ENCODE assay signal across 9 cellular contexts in genomic region chr15:78810377-78811123, GRCh38. TPM values are rescaled to one million over a fixed set of nuclear protein-coding genes. Genes with fewer than 3 reads are reported as not detected.
DNase-seq lines count a peak whose midpoint lies in the region; ATAC-seq and TF ChIP-seq lines count a peak whose summit lies in the region.
"Had no signal": no experiment of that assay in that cellular context is flagged by ENCODE, and none has a peak within 500 bp of the region (broad histone marks: within the 10 kb centered on the region; RNA-seq: fewer than 3 reads in every experiment).

No MANE protein-coding gene starts in this region.

- no peaks in the 10 kb centered on the region for H3K9me3 ChIP-seq in ovary

- TF ChIP-seq EP300 in ovary (IDR thresholded peaks at IDR 0.05), result no peak

- peaks cover 5% of the 10 kb centered on the region for H3K9me3 Mint-ChIP-seq in activated T-helper 1 cell treated with anti-CD3 and anti-CD28 coated beads, Interleukin-12 subunit alpha, Interleukin-12 subunit beta, Interleukin-2, Interleukin-4 antibody, amounts not matched to agents 30 ng/mL and 10 ng/mL and 1 ng/mL, durations not matched to agents 14 hours and 24 hours and 36 hours

- peak overlapping the region; percentile 67 for H3K4me3 Mint-ChIP-seq in activated T-helper 1 cell treated with anti-CD3 and anti-CD28 coated beads, Interleukin-12 subunit alpha, Interleukin-12 subunit beta, Interleukin-2, Interleukin-4 antibody, amounts not matched to agents 30 ng/mL and 10 ng/mL and 1 ng/mL, durations not matched to agents 14 hours and 24 hours and 36 hours

- peaks cover 50% of the 10 kb centered on the region for H3K27me3 Mint-ChIP-seq in activated T-helper 1 cell treated with anti-CD3 and anti-CD28 coated beads, Interleukin-12 subunit alpha, Interleukin-12 subunit beta, Interleukin-2, Interleukin-4 antibody, amounts not matched to agents 30 ng/mL and 10 ng/mL and 1 ng/mL, durations not matched to agents 14 hours and 24 hours and 36 hours (ENCODE audit: insufficient read depth)

- no peak for TF ChIP-seq CTCF in ovary (IDR thresholded peaks at IDR 0.05)

- TF ChIP-seq POLR2A in ovary (IDR thresholded peaks at IDR 0.05), result no peak

- H3K4me1 ChIP-seq in ovary (ENCODE audit: insufficient read depth), result peaks cover 3% of the 10 kb centered on the region

- H3K27me3 ChIP-seq in ovary, result no peaks in the 10 kb centered on the region

- no peaks in the 10 kb centered on the region for H3K4me1 Mint-ChIP-seq in activated T-helper 1 cell treated with anti-CD3 and anti-CD28 coated beads, Interleukin-12 subunit alpha, Interleukin-12 subunit beta, Interleukin-2, Interleukin-4 antibody, amounts not matched to agents 30 ng/mL and 10 ng/mL and 1 ng/mL, durations not matched to agents 14 hours and 24 hours and 36 hours (ENCODE audit: low read depth)

- ATAC-seq in Right ventricle myocardium superior (ENCODE audit: poor library complexity), result peak; percentile 43
- ATAC-seq in GM21381 (IDR thresholded peaks at IDR 0.05; ENCODE audit: unreplicated experiment), result no peak

- peak overlapping the region; percentile 51 for H3K4me3 ChIP-seq in ovary

- DNase-seq in NCI-H2171 treated with DMSO at 0.1 percent for 48 hours (lab: John Stamatoyannopoulos, UW), result peak; percentile 39
- DNase-seq in NCI-H2171 (lab: John Stamatoyannopoulos, UW), result no peak
- DNase-seq in HK-2 (ENCODE audit: unreplicated experiment), result peak; percentile 41
- DNase-seq in activated T-helper 1 cell treated with anti-CD3 and anti-CD28 coated beads, Interleukin-12 subunit alpha, Interleukin-12 subunit beta, Interleukin-2, Interleukin-4 antibody, amounts not matched to agents 30 ng/mL and 10 ng/mL and 1 ng/mL, durations not matched to agents 14 hours and 24 hours and 36 hours (ENCODE audit: low spot score), result no peak
- peak; percentile 85 for DNase-seq in Right ventricle myocardium superior
- DNase-seq in ovary, result peak; percentile 66 to 82 (median 80)
- no peak for DNase-seq in SIG-M5 (lab: John Stamatoyannopoulos, UW)
- DNase-seq: DND-41 had no signal

- no peak overlapping the region for H3K27ac Mint-ChIP-seq in activated T-helper 1 cell treated with anti-CD3 and anti-CD28 coated beads, Interleukin-12 subunit alpha, Interleukin-12 subunit beta, Interleukin-2, Interleukin-4 antibody, amounts not matched to agents 30 ng/mL and 10 ng/mL and 1 ng/mL, durations not matched to agents 14 hours and 24 hours and 36 hours

- no peaks in the 10 kb centered on the region for H3K36me3 ChIP-seq in ovary

- H3K27ac ChIP-seq in ovary, result peak overlapping the region in 1 of 2 donors; percentile 73

- 0 to 1% (median 1%) methylated on average over 66 to 75 of the region's 75 CpGs for WGBS in ovary, 3 donors

- peaks cover 2% of the 10 kb centered on the region for H3K36me3 Mint-ChIP-seq in activated T-helper 1 cell treated with anti-CD3 and anti-CD28 coated beads, Interleukin-12 subunit alpha, Interleukin-12 subunit beta, Interleukin-2, Interleukin-4 antibody, amounts not matched to agents 30 ng/mL and 10 ng/mL and 1 ng/mL, durations not matched to agents 14 hours and 24 hours and 36 hours (ENCODE audit: low read depth)

- intact Hi-C loops in activated T-helper 1 cell treated with anti-CD3 and anti-CD28 coated beads, Interleukin-12 subunit alpha, Interleukin-12 subunit beta, Interleukin-2, Interleukin-4 antibody, amounts not matched to agents 30 ng/mL and 10 ng/mL and 1 ng/mL, durations not matched to agents 14 hours and 24 hours and 36 hours (cut with micrococcal nuclease), result loop anchor here (1.0 kb wide), 1 partner anchor 20 kb away; no protein-coding TSS in a partner anchor
- intact Hi-C loops in Right ventricle myocardium superior (cut with DNase I), result loop anchor here (10.0 kb wide), 1 partner anchor 54 kb away; no protein-coding TSS in a partner anchor
- intact Hi-C loops in ovary (cut with DNase I), result loop anchor here in 1 of 4 donors (5.0 kb wide), 2 partner anchors 48 to 62 kb away; partner anchors contain the start of gene MORF4L1

RNA-seq across cellular contexts. Expression of gene ADAMTS7, which starts 0.7 kb away (rescaled TPM):
- 0.39 and 0.47 TPM in 2 replicates for total RNA-seq in activated T-helper 1 cell treated with anti-CD3 and anti-CD28 coated beads, Interleukin-12 subunit alpha, Interleukin-12 subunit beta, Interleukin-2, Interleukin-4 antibody, amounts not matched to agents 30 ng/mL and 10 ng/mL and 1 ng/mL, durations not matched to agents 14 hours and 24 hours and 36 hours
- total RNA-seq in Right ventricle myocardium superior (31.0 TPM), ovary (10 to 100 TPM in 3 of 7 donors, 1 to 10 TPM in 4; 3.5 to 16.5 (median 8.8) TPM)
- 1 to 10 TPM; 2.1 to 7.6 TPM for polyA plus RNA-seq in ovary

Comparison
In these comparisons a context has a peak if more than half of its experiments do, and no peak if none do; other contexts are left out.
1. DNase-seq: peak in NCI-H2171 treated with DMSO at 0.1 percent for 48 hours (single experiment), HK-2 (single experiment), Right ventricle myocardium superior (single experiment) and ovary (5 of 5); none in NCI-H2171 (single experiment), activated T-helper 1 cell treated with anti-CD3 and anti-CD28 coated beads, Interleukin-12 subunit alpha, Interleukin-12 subunit beta, Interleukin-2, Interleukin-4 antibody, amounts not matched to agents 30 ng/mL and 10 ng/mL and 1 ng/mL, durations not matched to agents 14 hours and 24 hours and 36 hours (single experiment) and SIG-M5 (single experiment).